ENCODE assay signal across 27 cellular contexts in the genomic region with DNA sequence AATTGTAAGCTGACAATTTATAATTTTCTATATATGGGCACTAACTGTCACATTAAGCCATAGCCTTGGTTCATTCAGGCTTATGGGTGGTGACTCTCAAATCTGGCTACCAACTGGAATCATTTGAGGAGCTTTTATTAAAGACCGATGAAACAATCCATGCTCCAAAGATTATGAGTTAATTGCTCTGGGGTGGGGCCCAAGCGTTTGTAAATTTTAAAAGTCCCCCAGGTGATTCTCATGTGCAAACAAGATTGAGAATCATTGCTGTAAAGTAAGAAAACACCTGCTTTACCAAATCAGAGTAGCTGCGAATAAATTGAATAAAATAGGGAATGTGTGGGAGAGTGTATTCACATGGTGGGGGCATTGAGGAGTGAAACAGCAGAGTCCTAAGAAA.
"Had no signal": no experiment of that assay in that cellular context is flagged by ENCODE, and none has a peak within 500 bp of the region (broad histone marks: within the 10 kb centered on the region; RNA-seq: fewer than 3 reads in every experiment).

No MANE protein-coding gene starts in this region.

- H3K27ac ChIP-seq: stomach, suprapubic skin, testis, thoracic aorta, thyroid gland, tibial artery, tibial nerve, upper lobe of left lung, upper lobe of right lung, uterus, vagina had no signal

- FAIRE-seq: urothelium cell line had no signal

- H3K4me1 ChIP-seq: stomach, suprapubic skin, testis, thyroid gland, tibial artery, tibial nerve, upper lobe of left lung, upper lobe of right lung, uterus, vagina had no signal

- H3K36me3 ChIP-seq: stomach, suprapubic skin, thoracic aorta, thyroid gland, tibial artery, tibial nerve, transverse colon, upper lobe of left lung, upper lobe of right lung, uterus, vagina had no signal

- H3K4me3 ChIP-seq: stomach, suprapubic skin, testis, thoracic aorta, thyroid gland, tibial artery, tibial nerve, transverse colon, upper lobe of left lung, upper lobe of right lung, uterus, vagina had no signal

- DNase-seq: stimulated activated CD4-positive, alpha-beta T cell treated with anti-CD3 and anti-CD28 coated beads, Interleukin-2, amount 100 ng/mL, for 48 hours; stimulated activated CD4-positive, alpha-beta T cell treated with anti-CD3 and anti-CD28 coated beads, Interleukin-4, amount 100 ng/mL, for 1 hour; stimulated activated CD4-positive, alpha-beta T cell treated with anti-CD3 and anti-CD28 coated beads, Interleukin-4, amount 100 ng/mL, for 24 hours; stimulated activated CD4-positive, alpha-beta T cell treated with anti-CD3 and anti-CD28 coated beads, Interleukin-4, amount 100 ng/mL, for 4 hours; stimulated activated CD8-positive, alpha-beta memory T cell treated with anti-CD3 and anti-CD28 coated beads, Interleukin-4, amount 100 ng/mL, for 48 hours; stimulated activated naive B cell treated with anti-CD40 and anti-IgM and Interleukin-4, amounts not matched to agents 10 μg/mL and 1 μg/mL and 100 μg/mL, for 72 hours; stimulated activated naive CD4-positive, alpha-beta T cell; stimulated activated naive CD4-positive, alpha-beta T cell treated with Interleukin-2 at 50 U/mL for 16 hours; stimulated activated naive CD8-positive, alpha-beta T cell treated with anti-CD3 and anti-CD28 coated beads, Interleukin-15, amount 100 ng/mL, for 72 hours; stimulated activated naive CD8-positive, alpha-beta T cell treated with anti-CD3 and anti-CD28 coated beads, Interleukin-15, Interleukin-2, amounts not matched to agents 100 U/mL and 50 U/mL, for 24 hours; stomach; substantia nigra; testis; thyroid gland; tibial artery; transverse colon; trophoblast cell; upper lobe of left lung; upper lobe of right lung; uterus had no signal

- ATAC-seq: stimulated activated effector memory CD8-positive, alpha-beta T cell treated with anti-CD3 and anti-CD28 coated beads, Interleukin-12 subunit alpha, Interleukin-12 subunit beta, amount 100 ng/mL, for 72 hours; stimulated activated memory B cell treated with anti-CD40 and anti-IgM and Interleukin-4, amounts not matched to agents 10 μg/mL and 1 μg/mL and 100 μg/mL, for 72 hours; stimulated activated naive B cell treated with anti-CD40 and anti-IgM and Interleukin-4, amounts not matched to agents 10 μg/mL and 1 μg/mL and 100 μg/mL, for 72 hours; stimulated activated naive CD8-positive, alpha-beta T cell treated with anti-CD3 and anti-CD28 coated beads, Interleukin-15, amount 100 ng/mL, for 72 hours; stimulated activated naive CD8-positive, alpha-beta T cell treated with anti-CD3 and anti-CD28 coated beads, Interleukin-15, Interleukin-2, amounts not matched to agents 100 U/mL and 50 U/mL, for 24 hours; upper lobe of right lung had no signal

- H3K9me3 ChIP-seq: stomach, suprapubic skin, testis, thoracic aorta, thyroid gland, tibial artery, tibial nerve, transverse colon, upper lobe of left lung, upper lobe of right lung, uterus, vagina had no signal

- H3K27me3 ChIP-seq: stomach, suprapubic skin, testis, thyroid gland, tibial artery, tibial nerve, transverse colon, upper lobe of left lung, upper lobe of right lung, uterus, vagina had no signal
